9 cellular contexts compared by ENCODE assay signal in the genomic region with DNA sequence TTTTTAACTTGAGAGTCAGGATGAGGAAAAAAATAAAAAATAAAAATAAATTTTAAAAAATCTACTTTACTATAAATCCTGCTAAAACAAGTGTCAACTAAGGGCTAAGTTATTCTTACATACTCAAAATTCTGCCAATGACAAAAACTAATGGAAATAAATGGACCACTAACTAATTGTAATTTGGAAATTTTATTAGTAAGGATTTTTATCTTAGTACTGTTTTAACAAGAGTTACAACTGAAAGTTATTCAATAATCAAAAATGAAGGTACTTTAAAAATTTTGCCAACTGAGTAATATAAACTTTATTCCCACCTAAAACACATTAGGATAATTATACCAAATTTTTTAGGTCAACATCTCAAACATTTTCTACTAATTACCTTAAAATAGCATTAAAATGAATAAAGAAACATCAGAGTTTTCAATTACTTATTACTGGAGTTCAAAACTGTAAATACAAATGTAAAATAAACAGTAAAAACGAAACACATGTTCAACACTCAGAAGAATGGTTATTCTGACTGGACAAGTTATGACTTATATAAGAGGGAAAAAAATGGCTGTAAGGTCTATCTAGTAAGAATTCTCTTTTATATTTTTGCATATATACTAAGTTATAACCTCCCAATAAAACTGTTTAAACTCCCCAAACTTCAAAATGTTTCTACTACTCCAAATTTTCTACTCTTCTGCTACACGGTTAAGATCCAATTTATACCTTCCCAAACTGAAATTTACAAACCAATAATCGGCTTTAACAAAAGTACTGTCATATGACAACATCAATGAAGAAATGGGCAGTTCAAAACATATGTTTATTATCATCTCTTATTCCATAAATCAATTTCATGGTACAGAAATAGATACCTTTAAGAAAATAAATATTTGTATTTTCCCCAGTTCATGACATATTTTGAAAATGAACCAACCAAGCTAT. TPM values are rescaled to one million over a fixed set of nuclear protein-coding genes. Genes with fewer than 3 reads are reported as not detected.
A peak's percentile ranks its signal among the peaks of the same experiment; 100 is the strongest.
DNase-seq lines count a peak whose midpoint lies in the region; ATAC-seq and TF ChIP-seq lines count a peak whose summit lies in the region.
"Had no signal": no experiment of that assay in that cellular context is flagged by ENCODE, and none has a peak within 500 bp of the region (broad histone marks: within the 10 kb centered on the region; RNA-seq: fewer than 3 reads in every experiment).

No MANE protein-coding gene starts in this region.

- peak overlapping the region; percentile 97 for H3K9ac ChIP-seq in GM23248
- peak overlapping the region; percentile 14 for H3K9ac ChIP-seq in fibroblast of lung (ENCODE audit: insufficient read depth, low read length)

- H3K4me1 ChIP-seq in GM23248 (ENCODE audit: insufficient read depth) = peaks cover 18% of the 10 kb centered on the region
- H3K4me1 ChIP-seq in fibroblast of lung (ENCODE audit: control insufficient read depth, extremely low read depth, insufficient read depth, low read length) = peaks cover 6% of the 10 kb centered on the region
- H3K4me1 ChIP-seq in sigmoid colon = peaks cover 0 to 39% (median 22%) of the 10 kb centered on the region in 4 donors

- H3K27ac ChIP-seq in GM23248 (peak overlapping the region; percentile 97), fibroblast of lung (ENCODE audit: insufficient read depth, low read length) (peak overlapping the region; percentile 94), sigmoid colon (peak overlapping the region; percentile 94 to 100 (median 99))

- H3F3A ChIP-seq in GM23248 (ENCODE audit: insufficient read depth) = peaks cover 28% of the 10 kb centered on the region

- no peak for TF ChIP-seq POLR2A in sigmoid colon (IDR thresholded peaks at IDR 0.05)

- intact Hi-C loops in sigmoid colon (cut with DNase I) (loop anchor here (2.0 to 10.0 kb wide), 4 partner anchors 40 to 152 kb away; no protein-coding TSS in a partner anchor), sciatic nerve (cut with DNase I) (no loop called here)

- POLR2A ChIA-PET in T-cell (lab: Charles Lee) = no interaction called here

- H4K20me1 ChIP-seq in GM23248 (ENCODE audit: insufficient read depth) (no peaks in the 10 kb centered on the region), fibroblast of lung (ENCODE audit: control insufficient read depth, extremely low read depth, insufficient read depth, low read length) (no peaks in the 10 kb centered on the region)

- no peaks in the 10 kb centered on the region for H3K9me2 ChIP-seq in GM23248 (ENCODE audit: insufficient read depth)

- peaks cover 58 to 70% (median 68%) of the 10 kb centered on the region in 3 donors for H3K4me1 Mint-ChIP-seq in T-cell

- CTCF ChIA-PET in T-cell (lab: Charles Lee) = interaction anchor here (0.6 to 1.1 kb wide), 2 partner anchors 94 to 178 kb away, joined by 3 read pairs; no protein-coding TSS in a partner anchor

- ATAC-seq in T-cell (replicated peaks in 1 of 4) = no peak
- no peak for ATAC-seq in sciatic nerve

- H3K36me3 Mint-ChIP-seq in T-cell = peaks cover 34% of the 10 kb centered on the region

- no peaks in the 10 kb centered on the region for H3K9me3 Mint-ChIP-seq in T-cell

- peak overlapping the region; percentile 9 to 86 for H3K27ac Mint-ChIP-seq in T-cell

- in situ Hi-C loops in GM23248 (cut with MboI) = no loop called here

- no peaks in the 10 kb centered on the region for H3K27me3 Mint-ChIP-seq in T-cell

- H2AFZ ChIP-seq in GM23248 (no peak overlapping the region), fibroblast of lung (ENCODE audit: low read length) (no peak overlapping the region)

- H3K4me3 ChIP-seq in GM23248 (peak overlapping the region; percentile 81), fibroblast of lung (replicated peaks in 1 of 4; ENCODE audit: control extremely low read depth in 1 of 4, insufficient read depth in 1 of 4, low read depth in 3 of 4, low read length in 4 of 4) (peak overlapping the region; percentile 39 to 91 (median 72)), sigmoid colon (peak overlapping the region in 2 of 4 donors; percentile 61 to 90)

- TF ChIP-seq EP300 in sigmoid colon (IDR thresholded peaks at IDR 0.05) = no peak

- H3K4me2 ChIP-seq in GM23248 (ENCODE audit: unreplicated experiment) (peak overlapping the region; percentile 90), fibroblast of lung (ENCODE audit: extremely low read depth, insufficient read depth, low read length) (peak overlapping the region; percentile 92)

- H3K4me3 Mint-ChIP-seq in T-cell = peak overlapping the region; percentile 89 to 92 (median 90)

- H3K36me3 ChIP-seq in GM23248 (ENCODE audit: low read depth) (peaks cover 10% of the 10 kb centered on the region; the same call in 1 of the 2 replicates), fibroblast of lung (ENCODE audit: control insufficient read depth, insufficient read depth, low read length) (peaks cover 5% of the 10 kb centered on the region), sigmoid colon (peaks cover 0 to 29% (median 0%) of the 10 kb centered on the region in 4 donors)

- H3K9me3 ChIP-seq in GM23248 (ENCODE audit: low read depth) = no peaks in the 10 kb centered on the region
- H3K9me3 ChIP-seq in fibroblast of lung (ENCODE audit: control insufficient read depth, insufficient read depth, low read depth, low read length) = no peaks in the 10 kb centered on the region
- no peaks in the 10 kb centered on the region for H3K9me3 ChIP-seq in sigmoid colon

- WGBS in GM23248 (ENCODE audit: low coverage in 1 of 2, low lambda C conversion rate in 2 of 2, missing lambda C conversion rate in 2 of 2), 2 experiments = 23 to 29% methylated on average over 3 of the region's 3 CpGs
- 7 to 46% methylated on average over 3 of the region's 3 CpGs for WGBS in sigmoid colon, 2 donors

- TF ChIP-seq CTCF in fibroblast of lung (conservative IDR thresholded peaks at IDR 0.05 in 1 of 2, IDR thresholded peaks at IDR 0.05 in 1 of 2; ENCODE audit: low read depth in 1 of 2, low read length in 2 of 2) (no peak), sigmoid colon (IDR thresholded peaks at IDR 0.05) (no peak)

- peaks cover 73% of the 10 kb centered on the region for H3K79me2 ChIP-seq in GM23248 (ENCODE audit: insufficient read depth)
- peaks cover 68% of the 10 kb centered on the region for H3K79me2 ChIP-seq in fibroblast of lung (ENCODE audit: control insufficient read depth, insufficient read depth, low read length)

- DNase-seq in GM23248 = peak; percentile 44
- no peak for DNase-seq in T-cell
- DNase-seq in fibroblast of lung (ENCODE audit: low read depth in 2 of 2) = peak in 1 of 2 donors; percentile 20
- DNase-seq in sigmoid colon = no peak
- DNase-seq in sciatic nerve (ENCODE audit: low spot score) = no peak
- DNase-seq in NCI-H1436 (lab: John Stamatoyannopoulos, UW) = no peak
- no peak for DNase-seq in mucosa of gallbladder (ENCODE audit: low spot score)
- DNase-seq in midbrain (lab: John Stamatoyannopoulos, UW) = no peak
- DNase-seq: caudate nucleus had no signal

- H3K27me3 ChIP-seq in GM23248 (replicated peaks; ENCODE audit: insufficient read depth) (no peaks in the 10 kb centered on the region), fibroblast of lung (ENCODE audit: control insufficient read depth, insufficient read depth, low read length) (no peaks in the 10 kb centered on the region), sigmoid colon (no peaks in the 10 kb centered on the region)

RNA-seq across cellular contexts. Expression of gene HECTD1, which starts 2.7 kb away (rescaled TPM):
- total RNA-seq in GM23248 (2014; rRNA removed; shearing (Covaris generic)) = 110 and 145 TPM in 2 replicates
- 39.0 and 44.5 TPM in 2 replicates for polyA plus RNA-seq in GM23248 (2016; fragmentation: Nextera tagmentation; extraction: Ambion mirVana)
- total RNA-seq in T-cell = 100 to 1,000 TPM; 118 to 194 (median 132) TPM
- total RNA-seq in fibroblast of lung = 405 and 534 TPM in 2 replicates
- polyA plus RNA-seq in fibroblast of lung = 132 and 135 TPM in 2 replicates
- polyA plus RNA-seq in fibroblast of lung (2012) = 81.1 and 85.9 TPM in 2 replicates
- polyA minus RNA-seq in fibroblast of lung (ENCODE audit: low replicate concordance) = 172 and 257 TPM in 2 replicates
- total RNA-seq in sigmoid colon = 100 to 1,000 TPM; 152 to 186 (median 174) TPM
- 10 to 100 TPM; 30.0 to 46.7 (median 40.5) TPM for polyA plus RNA-seq in sigmoid colon
- total RNA-seq in sciatic nerve = 193 TPM
- total RNA-seq in mucosa of gallbladder = 137 TPM
